20 cellular contexts compared by ENCODE assay signal in the genomic region with DNA sequence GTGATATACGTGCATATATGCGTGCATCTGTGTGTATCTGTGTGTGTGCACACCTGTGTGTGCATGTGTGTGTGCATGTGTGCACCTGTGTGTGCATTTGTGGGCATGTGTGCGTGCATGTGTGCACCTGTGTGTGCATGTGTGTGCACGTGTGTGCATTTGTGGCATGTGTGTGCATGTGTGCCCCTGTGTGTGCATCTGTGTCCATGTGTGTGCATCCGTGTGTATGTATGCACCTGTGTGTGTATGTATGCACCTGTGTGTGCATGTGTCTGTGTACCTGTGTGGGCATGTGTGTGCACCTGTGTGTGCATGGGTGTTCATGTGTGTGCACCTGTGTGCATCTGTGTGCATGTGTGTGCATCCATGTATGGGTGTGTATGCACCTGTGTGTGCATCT.
DNase-seq lines count a peak whose midpoint lies in the region; ATAC-seq, FAIRE-seq and TF ChIP-seq lines count a peak whose summit lies in the region.
"Had no signal": no experiment of that assay in that cellular context is flagged by ENCODE, and none has a peak within 500 bp of the region (broad histone marks: within the 10 kb centered on the region; RNA-seq: fewer than 3 reads in every experiment).

No MANE protein-coding gene starts in this region.

- peak; percentile 10 for ATAC-seq in naive thymus-derived CD4-positive, alpha-beta T cell
- ATAC-seq in upper lobe of right lung: peak; percentile 31
- no peak for ATAC-seq in GM18511 (IDR thresholded peaks at IDR 0.05; ENCODE audit: unreplicated experiment)
- ATAC-seq: CD8-positive, alpha-beta T cell; HCT116 had no signal

- peaks cover 0 to 1% (median 0%) of the 10 kb centered on the region in 11 donors for H3K9me3 Mint-ChIP-seq in naive thymus-derived CD4-positive, alpha-beta T cell
- H3K9me3 Mint-ChIP-seq in activated naive CD8-positive, alpha-beta T cell treated with anti-CD3 and anti-CD28 coated beads for 36 hours: peaks cover 1% of the 10 kb centered on the region
- H3K9me3 Mint-ChIP-seq: CD8-positive, alpha-beta T cell had no signal

- H3K36me3 ChIP-seq in HEK293 (ENCODE audit: control insufficient read depth in 2 of 2, insufficient read depth in 1 of 2, low read length in 2 of 2) (no peaks in the 10 kb centered on the region), bronchial epithelial cell (ENCODE audit: control insufficient read depth, insufficient read depth, low read length) (no peaks in the 10 kb centered on the region), upper lobe of right lung (no peaks in the 10 kb centered on the region)
- no peaks in the 10 kb centered on the region for H3K36me3 ChIP-seq in naive thymus-derived CD4-positive, alpha-beta T cell (ENCODE audit: control insufficient read depth in 2 of 3, insufficient read depth in 3 of 3, low read length in 3 of 3)
- H3K36me3 ChIP-seq: BLaER1 treated with 17β-estradiol and CSF1 and Interleukin-3, amounts not matched to agents 10 nM and 100 nM had no signal

- no peak for TF ChIP-seq CTCF in HEK293 (tag by site-specific recombination; IDR thresholded peaks at IDR 0.05)
- no peak for TF ChIP-seq CTCF in bronchial epithelial cell (IDR thresholded peaks at IDR 0.05; ENCODE audit: insufficient read depth, low read length, severe bottlenecking)
- no peak for TF ChIP-seq CTCF in upper lobe of right lung (IDR thresholded peaks at IDR 0.05)

- DNase-seq in bronchial epithelial cell (ENCODE audit: low read depth) (no peak), upper lobe of right lung (no peak), NCI-H2081 (lab: John Stamatoyannopoulos, UW) (no peak)
- DNase-seq in naive thymus-derived CD4-positive, alpha-beta T cell: no peak
- DNase-seq in activated naive CD8-positive, alpha-beta T cell treated with anti-CD3 and anti-CD28 coated beads for 36 hours: no peak
- DNase-seq: Calu3; CD8-positive, alpha-beta T cell; DMS 273 treated with DMSO at 0.1 percent for 48 hours; DMS53; DND-41; EL; GM23248 had no signal

- H3K4me3 ChIP-seq in HEK293 (ENCODE audit: low read depth, low read length): no peak overlapping the region
- H3K4me3 ChIP-seq in bronchial epithelial cell (ENCODE audit: low read depth, low read length): no peak overlapping the region
- no peak overlapping the region for H3K4me3 ChIP-seq in naive thymus-derived CD4-positive, alpha-beta T cell (ENCODE audit: low read length)
- H3K4me3 ChIP-seq in upper lobe of right lung: no peak overlapping the region
- H3K4me3 ChIP-seq: BLaER1 treated with 17β-estradiol and CSF1 and Interleukin-3, amounts not matched to agents 10 nM and 100 nM; GM23248 had no signal

- H3K27me3 ChIP-seq in bronchial epithelial cell (ENCODE audit: control insufficient read depth, insufficient read depth, low read length) (no peaks in the 10 kb centered on the region), upper lobe of right lung (peaks cover 1% of the 10 kb centered on the region)
- H3K27me3 ChIP-seq in naive thymus-derived CD4-positive, alpha-beta T cell (ENCODE audit: control insufficient read depth in 2 of 2, insufficient read depth in 2 of 2, low read length in 2 of 2): no peaks in the 10 kb centered on the region

- H3K36me3 Mint-ChIP-seq in naive thymus-derived CD4-positive, alpha-beta T cell: peaks cover 0 to 3% (median 0%) of the 10 kb centered on the region in 5 donors
- no peaks in the 10 kb centered on the region for H3K36me3 Mint-ChIP-seq in activated naive CD8-positive, alpha-beta T cell treated with anti-CD3 and anti-CD28 coated beads for 36 hours
- H3K36me3 Mint-ChIP-seq: CD8-positive, alpha-beta T cell had no signal

- no peaks in the 10 kb centered on the region for H3K4me1 Mint-ChIP-seq in naive thymus-derived CD4-positive, alpha-beta T cell
- H3K4me1 Mint-ChIP-seq in activated naive CD8-positive, alpha-beta T cell treated with anti-CD3 and anti-CD28 coated beads for 36 hours: peaks cover 1% of the 10 kb centered on the region
- H3K4me1 Mint-ChIP-seq: B cell had no signal

- no peak overlapping the region for H3K27ac Mint-ChIP-seq in naive thymus-derived CD4-positive, alpha-beta T cell
- H3K27ac Mint-ChIP-seq in activated naive CD8-positive, alpha-beta T cell treated with anti-CD3 and anti-CD28 coated beads for 36 hours: no peak overlapping the region
- H3K27ac Mint-ChIP-seq: B cell; CD8-positive, alpha-beta T cell had no signal

- no peak overlapping the region for H3K4me3 Mint-ChIP-seq in naive thymus-derived CD4-positive, alpha-beta T cell
- no peak overlapping the region for H3K4me3 Mint-ChIP-seq in activated naive CD8-positive, alpha-beta T cell treated with anti-CD3 and anti-CD28 coated beads for 36 hours
- H3K4me3 Mint-ChIP-seq: B cell; CD8-positive, alpha-beta T cell had no signal

- H3K4me1 ChIP-seq in HEK293 (ENCODE audit: control insufficient read depth, insufficient read depth, low read length): no peaks in the 10 kb centered on the region
- no peaks in the 10 kb centered on the region for H3K4me1 ChIP-seq in naive thymus-derived CD4-positive, alpha-beta T cell (ENCODE audit: control insufficient read depth in 2 of 2, insufficient read depth in 2 of 2, low read length in 2 of 2)
- no peaks in the 10 kb centered on the region for H3K4me1 ChIP-seq in upper lobe of right lung
- H3K4me1 ChIP-seq: BLaER1 treated with 17β-estradiol and CSF1 and Interleukin-3, amounts not matched to agents 10 nM and 100 nM had no signal

- intact Hi-C loops in naive thymus-derived CD4-positive, alpha-beta T cell (cut with micrococcal nuclease): no loop called here
- intact Hi-C loops in upper lobe of right lung (cut with DNase I): no loop called here

- no peaks in the 10 kb centered on the region for H3K27me3 Mint-ChIP-seq in naive thymus-derived CD4-positive, alpha-beta T cell
- H3K27me3 Mint-ChIP-seq in activated naive CD8-positive, alpha-beta T cell treated with anti-CD3 and anti-CD28 coated beads for 36 hours: peaks cover 7% of the 10 kb centered on the region

- peak; percentile 98 for FAIRE-seq in bronchial epithelial cell (lab: Jason Lieb, UNC)
- FAIRE-seq: GM12891, H54 had no signal

- POLR2A ChIA-PET in HEK293 (lab: Yijun Ruan, JAX): no interaction called here
- POLR2A ChIA-PET in naive thymus-derived CD4-positive, alpha-beta T cell (lab: Charles Lee): no interaction called here

- H3K9me3 ChIP-seq in HEK293 (ENCODE audit: control insufficient read depth, insufficient read depth, low read depth, low read length) (no peaks in the 10 kb centered on the region), upper lobe of right lung (no peaks in the 10 kb centered on the region)
- no peaks in the 10 kb centered on the region for H3K9me3 ChIP-seq in naive thymus-derived CD4-positive, alpha-beta T cell (ENCODE audit: control insufficient read depth in 2 of 3, low read length in 3 of 3)

- no peak overlapping the region for H3K27ac ChIP-seq in HEK293 (ENCODE audit: extremely low read depth, low read depth, low read length)
- no peak overlapping the region for H3K27ac ChIP-seq in naive thymus-derived CD4-positive, alpha-beta T cell (ENCODE audit: low read depth, low read length)
- no peak overlapping the region for H3K27ac ChIP-seq in upper lobe of right lung
- H3K27ac ChIP-seq: BLaER1 treated with 17β-estradiol and CSF1 and Interleukin-3, amounts not matched to agents 10 nM and 100 nM; GM23248; KMS-11 had no signal

- CTCF ChIA-PET in HEK293 (lab: Yijun Ruan, JAX): no interaction called here
- CTCF ChIA-PET in naive thymus-derived CD4-positive, alpha-beta T cell (lab: Charles Lee): no interaction called here

TF ChIP-seq in HEK293, 187 proteins besides CTCF, POLR2A, EP300 and RAD21:
- TF ChIP-seq KLF1 (tag by site-specific recombination; IDR thresholded peaks at IDR 0.05): no peak
- TF ChIP-seq ZNF549 (tag by site-specific recombination; IDR thresholded peaks at IDR 0.05): no peak
- TF ChIP-seq ZNF600 (tag by site-specific recombination; IDR thresholded peaks at IDR 0.05): no peak
- TF ChIP-seq, protein P1, sequence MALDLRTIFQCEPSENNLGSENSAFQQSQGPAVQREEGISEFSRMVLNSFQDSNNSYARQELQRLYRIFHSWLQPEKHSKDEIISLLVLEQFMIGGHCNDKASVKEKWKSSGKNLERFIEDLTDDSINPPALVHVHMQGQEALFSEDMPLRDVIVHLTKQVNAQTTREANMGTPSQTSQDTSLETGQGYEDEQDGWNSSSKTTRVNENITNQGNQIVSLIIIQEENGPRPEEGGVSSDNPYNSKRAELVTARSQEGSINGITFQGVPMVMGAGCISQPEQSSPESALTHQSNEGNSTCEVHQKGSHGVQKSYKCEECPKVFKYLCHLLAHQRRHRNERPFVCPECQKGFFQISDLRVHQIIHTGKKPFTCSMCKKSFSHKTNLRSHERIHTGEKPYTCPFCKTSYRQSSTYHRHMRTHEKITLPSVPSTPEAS (tag by site-specific recombination; IDR thresholded peaks at IDR 0.05): peak; percentile 95
